8 cellular contexts compared by ENCODE assay signal in genomic region chr1:5993553-5994510, GRCh38. TPM values are rescaled to one million over a fixed set of nuclear protein-coding genes. Genes with fewer than 3 reads are reported as not detected.
A peak's percentile ranks its signal among the peaks of the same experiment; 100 is the strongest.
DNase-seq lines count a peak whose midpoint lies in the region; ATAC-seq and TF ChIP-seq lines count a peak whose summit lies in the region.

No MANE protein-coding gene starts in this region.

- no peak for TF ChIP-seq POLR2A in thyroid gland (IDR thresholded peaks at IDR 0.05)

- H3K4me1 ChIP-seq in thyroid gland: peaks cover 16 to 19% of the 10 kb centered on the region in 2 donors

- H3K4me3 ChIP-seq in thyroid gland (replicated peaks in 1 of 3): peak overlapping the region in 1 of 3 donors; percentile 80

- H3K9me3 ChIP-seq in thyroid gland: no peaks in the 10 kb centered on the region

- DNase-seq in activated naive CD4-positive, alpha-beta T cell treated with Interleukin-2 at 50 U/mL for 16 hours: peak; percentile 34
- no peak for DNase-seq in activated naive CD4-positive, alpha-beta T cell treated with anti-CD3 and anti-CD28 coated beads, Interleukin-2, amount 50 U/mL, for 16 hours
- DNase-seq in activated T-cell treated with anti-CD3 and anti-CD28 coated beads for 4 hours (peak; percentile 19), left ventricle myocardium superior (peak; percentile 27), thyroid gland (no peak), NCI-H2107 treated with DMSO at 0.1 percent for 48 hours (lab: John Stamatoyannopoulos, UW; ENCODE audit: unreplicated experiment) (no peak)
- peak; percentile 8 to 19 for DNase-seq in stimulated activated CD4-positive, alpha-beta T cell treated with anti-CD3 and anti-CD28 coated beads, Interleukin-4, amount 100 ng/mL, for 48 hours (ENCODE audit: low read depth in 2 of 2)

- no peak overlapping the region for H3K27ac ChIP-seq in thyroid gland

- 32 to 42% methylated on average over 22 to 26 of the region's 29 CpGs for WGBS in thyroid gland, 2 donors

- no peak for TF ChIP-seq CTCF in thyroid gland (IDR thresholded peaks at IDR 0.05)

- no peaks in the 10 kb centered on the region for H3K36me3 ChIP-seq in thyroid gland

- H3K27me3 ChIP-seq in thyroid gland: no peaks in the 10 kb centered on the region

- no peak for ATAC-seq in left ventricle myocardium superior
- no peak for ATAC-seq in GM21447 (IDR thresholded peaks at IDR 0.05; ENCODE audit: unreplicated experiment)

- intact Hi-C loops in left ventricle myocardium superior (cut with micrococcal nuclease) (no loop called here), thyroid gland (cut with DNase I) (no loop called here)

RNA-seq across cellular contexts. Expression of gene NPHP4, which starts 1.6 kb away (rescaled TPM):
- total RNA-seq in left ventricle myocardium superior: 4.9 TPM
- 10 to 100 TPM; 24.3 to 48.3 (median 30.4) TPM for total RNA-seq in thyroid gland

RNA-seq across cellular contexts. Expression of gene KCNAB2, which starts 51.9 kb away (rescaled TPM):
- total RNA-seq in left ventricle myocardium superior: 18.5 TPM
- total RNA-seq in thyroid gland: 1 to 10 TPM; 3.1 to 7.3 (median 6.1) TPM

Comparison
In these comparisons a context has a peak if more than half of its experiments do, and no peak if none do; other contexts are left out.
1. DNase-seq: peak in activated naive CD4-positive, alpha-beta T cell treated with Interleukin-2 at 50 U/mL for 16 hours (single experiment), activated T-cell treated with anti-CD3 and anti-CD28 coated beads for 4 hours (single experiment), left ventricle myocardium superior (single experiment) and stimulated activated CD4-positive, alpha-beta T cell treated with anti-CD3 and anti-CD28 coated beads, Interleukin-4, amount 100 ng/mL, for 48 hours (2 of 2); none in activated naive CD4-positive, alpha-beta T cell treated with anti-CD3 and anti-CD28 coated beads, Interleukin-2, amount 50 U/mL, for 16 hours (single experiment), thyroid gland (0 of 2) and NCI-H2107 treated with DMSO at 0.1 percent for 48 hours (single experiment).